15 cellular contexts compared by ENCODE assay signal in the genomic region with DNA sequence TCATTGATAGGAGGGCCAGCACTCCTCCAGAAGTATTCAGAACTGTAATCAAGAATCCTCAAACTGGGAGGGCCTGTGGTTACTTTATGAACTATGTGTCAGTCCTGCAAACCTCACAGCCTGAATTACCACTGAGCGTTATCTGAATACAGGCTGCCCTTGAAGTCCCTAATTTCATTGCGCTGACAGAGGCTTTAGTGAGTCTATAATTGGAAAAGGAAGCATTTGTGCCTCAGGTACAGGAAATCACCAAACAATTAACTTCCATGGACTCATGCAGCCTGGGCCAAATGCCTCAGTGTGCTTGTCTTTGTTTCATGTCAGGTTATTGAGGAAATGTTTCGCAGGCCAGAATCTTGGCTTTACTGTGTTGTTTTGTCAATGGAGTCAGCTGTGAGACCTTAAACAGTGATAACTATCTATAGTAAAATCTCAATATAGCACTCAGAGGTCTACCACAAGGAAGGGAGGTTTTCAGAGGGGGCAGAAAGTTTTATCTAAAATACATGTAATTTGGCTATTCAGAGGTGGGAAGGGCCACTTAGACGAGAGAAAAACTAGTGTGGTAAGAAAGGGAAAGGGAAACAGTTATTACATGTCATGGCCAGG. TPM values are rescaled to one million over a fixed set of nuclear protein-coding genes. Genes with fewer than 3 reads are reported as not detected.
DNase-seq lines count a peak whose midpoint lies in the region; ATAC-seq, FAIRE-seq and TF ChIP-seq lines count a peak whose summit lies in the region.
"Had no signal": no experiment of that assay in that cellular context is flagged by ENCODE, and none has a peak within 500 bp of the region (broad histone marks: within the 10 kb centered on the region; RNA-seq: fewer than 3 reads in every experiment).

No MANE protein-coding gene starts in this region.

- ATAC-seq in HG03039 (IDR thresholded peaks at IDR 0.05; ENCODE audit: unreplicated experiment), result no peak
- ATAC-seq: body of pancreas had no signal

- peaks cover 23% of the 10 kb centered on the region for H3K4me1 Mint-ChIP-seq in astrocyte (ENCODE audit: low read depth, unreplicated experiment)

- H3K36me3 Mint-ChIP-seq in astrocyte (ENCODE audit: low read depth, unreplicated experiment), result no peaks in the 10 kb centered on the region

- H3K27me3 ChIP-seq in Loucy (ENCODE audit: insufficient read depth, low read length, poor library complexity, severe bottlenecking), result peaks cover 14% of the 10 kb centered on the region
- no peaks in the 10 kb centered on the region for H3K27me3 ChIP-seq in astrocyte (ENCODE audit: insufficient read depth, low read length)
- H3K27me3 ChIP-seq: body of pancreas had no signal

- H3K79me2 ChIP-seq in Loucy (ENCODE audit: insufficient read depth, low read length) (no peaks in the 10 kb centered on the region), astrocyte (ENCODE audit: insufficient read depth, low read length) (no peaks in the 10 kb centered on the region)

- H3K27ac ChIP-seq in astrocyte (ENCODE audit: low read depth, low read length) (no peak overlapping the region), mesodermal cell (ENCODE audit: low read depth, low read length, severe bottlenecking) (peak overlapping the region; percentile 77)

- no peak for FAIRE-seq in astrocyte (lab: Jason Lieb, UNC)

- 65 to 90% methylated on average over 2 to 3 of the region's 4 CpGs for WGBS in mesodermal cell (ENCODE audit: insufficient coverage in 2 of 2), 2 experiments

- DNase-seq in COLO829 (ENCODE audit: low spot score) (peak; percentile 48), astrocyte (ENCODE audit: low read depth) (peak; percentile 71), GM13977 (ENCODE audit: low spot score) (no peak), CD1c-positive myeloid dendritic cell (ENCODE audit: extremely low spot score) (no peak), putamen (ENCODE audit: low spot score) (no peak)
- DNase-seq: activated CD4-positive, alpha-beta T cell treated with anti-CD3 and anti-CD28 coated beads, Interleukin-2, amount 50 U/mL, for 1 hour; body of pancreas; EL; HFFc6; NCI-H1092 treated with DMSO at 0.1 percent for 48 hours; stimulated activated CD4-positive, alpha-beta T cell treated with anti-CD3 and anti-CD28 coated beads, Interleukin-4, amount 100 ng/mL, for 4 hours had no signal

- H4K20me1 ChIP-seq in Loucy (ENCODE audit: insufficient read depth, low read length, poor library complexity, severe bottlenecking) (no peaks in the 10 kb centered on the region), astrocyte (ENCODE audit: insufficient read depth, low read length) (no peaks in the 10 kb centered on the region)

- no peaks in the 10 kb centered on the region for H3K9me3 Mint-ChIP-seq in astrocyte (ENCODE audit: unreplicated experiment)
- H3K9me3 Mint-ChIP-seq: HFFc6; stimulated activated naive CD8-positive, alpha-beta T cell treated with anti-CD3 and anti-CD28 coated beads, Interleukin-15, Interleukin-2, amounts not matched to agents 100 ng/mL and 50 ng/mL, for 24 hours had no signal

- no peaks in the 10 kb centered on the region for H3F3A ChIP-seq in Loucy (ENCODE audit: low read depth)

- H3K9me2 ChIP-seq in Loucy (replicated peaks; ENCODE audit: low read depth, low read length), result no peaks in the 10 kb centered on the region

- no peaks in the 10 kb centered on the region for H3K27me3 Mint-ChIP-seq in astrocyte (ENCODE audit: low read depth, unreplicated experiment)
- H3K27me3 Mint-ChIP-seq: stimulated activated naive CD8-positive, alpha-beta T cell treated with anti-CD3 and anti-CD28 coated beads, Interleukin-15, Interleukin-2, amounts not matched to agents 100 ng/mL and 50 ng/mL, for 24 hours had no signal

- H3K4me3 Mint-ChIP-seq in astrocyte (ENCODE audit: unreplicated experiment), result no peak overlapping the region
- H3K4me3 Mint-ChIP-seq: HFFc6; stimulated activated naive CD8-positive, alpha-beta T cell treated with anti-CD3 and anti-CD28 coated beads, Interleukin-15, Interleukin-2, amounts not matched to agents 100 ng/mL and 50 ng/mL, for 24 hours had no signal

- H3K36me3 ChIP-seq in Loucy (ENCODE audit: insufficient read depth, low read length) (no peaks in the 10 kb centered on the region), astrocyte (ENCODE audit: insufficient read depth, low read length) (no peaks in the 10 kb centered on the region), mesodermal cell (ENCODE audit: control insufficient read depth, insufficient read depth, low read length) (no peaks in the 10 kb centered on the region)

- H3K9ac ChIP-seq in Loucy (ENCODE audit: low read depth, low read length, poor library complexity, severe bottlenecking), result no peak overlapping the region
- no peak overlapping the region for H3K9ac ChIP-seq in astrocyte (ENCODE audit: low read length)

- in situ Hi-C loops in GM13977 (cut with MboI; ENCODE audit: low pct_unique_long_range_greater_than_20kb, low sequenced_read_pairs, unreplicated experiment), result no loop called here

- H2AFZ ChIP-seq in Loucy (ENCODE audit: low read length) (no peak overlapping the region), astrocyte (ENCODE audit: low read depth, low read length) (no peak overlapping the region)

- H3K4me3 ChIP-seq in Loucy (ENCODE audit: low read length, poor library complexity, severe bottlenecking) (no peak overlapping the region), astrocyte (ENCODE audit: insufficient read depth, low read depth, low read length) (no peak overlapping the region), mesodermal cell (ENCODE audit: extremely low read depth, insufficient read depth, low read length, poor library complexity, severe bottlenecking) (no peak overlapping the region)
- H3K4me3 ChIP-seq: body of pancreas had no signal

- peaks cover 19% of the 10 kb centered on the region for H3K4me1 ChIP-seq in Loucy (ENCODE audit: insufficient read depth, low read length, poor library complexity, severe bottlenecking)
- no peaks in the 10 kb centered on the region for H3K4me1 ChIP-seq in astrocyte (ENCODE audit: insufficient read depth, low read length)
- peaks cover 21% of the 10 kb centered on the region for H3K4me1 ChIP-seq in mesodermal cell (ENCODE audit: control insufficient read depth, insufficient read depth, low read length, poor library complexity, severe bottlenecking)

- peak overlapping the region; percentile 36 for H3K4me2 ChIP-seq in Loucy (ENCODE audit: low read depth, low read length, poor library complexity, severe bottlenecking)
- H3K4me2 ChIP-seq in astrocyte (ENCODE audit: low read length), result no peak overlapping the region

- no peaks in the 10 kb centered on the region for H3K9me3 ChIP-seq in Loucy (ENCODE audit: insufficient read depth, low read depth, low read length)
- H3K9me3 ChIP-seq in astrocyte (ENCODE audit: insufficient read depth, low read depth, low read length), result no peaks in the 10 kb centered on the region
- no peaks in the 10 kb centered on the region for H3K9me3 ChIP-seq in mesodermal cell (ENCODE audit: control insufficient read depth, low read length)
- H3K9me3 ChIP-seq: body of pancreas had no signal

- TF ChIP-seq CTCF in Loucy (conservative IDR thresholded peaks at IDR 0.05; ENCODE audit: low read length) (no peak), astrocyte (IDR thresholded peaks at IDR 0.05; ENCODE audit: insufficient read depth, low read depth, low read length) (no peak), GM13977 (IDR thresholded peaks at IDR 0.05; ENCODE audit: extremely low read depth, insufficient read depth, missing control alignments) (no peak)

- peak overlapping the region; percentile 72 for H3K27ac Mint-ChIP-seq in astrocyte (ENCODE audit: unreplicated experiment)
- H3K27ac Mint-ChIP-seq: HFFc6; stimulated activated naive CD8-positive, alpha-beta T cell treated with anti-CD3 and anti-CD28 coated beads, Interleukin-15, Interleukin-2, amounts not matched to agents 100 ng/mL and 50 ng/mL, for 24 hours had no signal

RNA-seq across cellular contexts. Expression of a gene that starts 32.9 kb away (rescaled TPM):
- 68.7 and 71.2 TPM in 2 replicates for total RNA-seq in astrocyte
- 51.5 TPM for polyA plus RNA-seq in mesodermal cell (2013, experiment 1 of 2)
- polyA plus RNA-seq in mesodermal cell (2013, experiment 2 of 2), result 46.2 TPM

Comparison
In these comparisons a context has a peak if more than half of its experiments do, and no peak if none do; other contexts are left out.
1. DNase-seq: peak in COLO829 (single experiment) and astrocyte (single experiment); none in GM13977 (single experiment), CD1c-positive myeloid dendritic cell (single experiment) and putamen (single experiment).